In the genomic region with DNA sequence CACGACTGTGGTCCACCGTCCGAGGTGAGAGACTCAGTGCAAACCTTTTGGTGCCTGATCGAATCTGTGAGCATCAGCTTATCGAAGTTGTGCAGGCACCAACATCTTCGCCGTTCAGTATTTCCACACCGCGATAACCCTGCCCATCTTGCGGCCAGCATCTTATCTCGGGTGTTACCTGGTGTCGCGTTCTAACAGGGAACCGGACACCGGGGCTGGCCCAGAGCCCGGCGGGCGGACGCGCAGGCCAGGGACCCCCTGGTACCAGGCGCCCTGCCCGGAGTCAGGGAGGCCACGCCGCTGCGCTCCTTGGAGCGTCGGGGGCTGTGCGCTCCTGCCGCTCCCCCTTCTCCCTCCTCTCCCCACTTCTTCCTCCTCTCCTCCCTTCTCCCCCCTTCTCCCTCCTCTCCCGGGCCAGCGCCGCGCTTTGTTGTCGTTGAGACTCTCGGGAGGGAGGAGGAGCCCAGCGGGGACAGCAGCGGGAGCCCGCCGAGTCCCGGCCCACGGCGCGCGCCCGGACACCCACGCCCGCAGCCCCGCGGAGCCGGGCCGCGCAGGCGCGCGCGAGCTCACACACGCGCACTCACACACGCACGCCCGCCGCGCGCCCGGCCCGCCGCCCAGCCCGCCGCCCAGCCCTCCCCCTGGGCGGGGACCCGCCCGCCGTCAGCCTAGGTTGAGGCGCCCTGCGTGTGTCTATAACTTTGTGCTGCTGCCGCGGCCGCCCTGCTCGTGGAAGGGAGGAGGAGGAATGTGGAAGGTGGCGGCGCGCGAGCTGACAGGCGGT, we compare ENCODE assay signal across 1 cellular context.
TF ChIP-seq lines count a peak whose summit lies in the region.

No MANE protein-coding gene starts in this region.

TF ChIP-seq in HepG2, 621 proteins besides CTCF, POLR2A, EP300 and RAD21 (continued from another document and continues in another):
- TF ChIP-seq, protein P1, sequence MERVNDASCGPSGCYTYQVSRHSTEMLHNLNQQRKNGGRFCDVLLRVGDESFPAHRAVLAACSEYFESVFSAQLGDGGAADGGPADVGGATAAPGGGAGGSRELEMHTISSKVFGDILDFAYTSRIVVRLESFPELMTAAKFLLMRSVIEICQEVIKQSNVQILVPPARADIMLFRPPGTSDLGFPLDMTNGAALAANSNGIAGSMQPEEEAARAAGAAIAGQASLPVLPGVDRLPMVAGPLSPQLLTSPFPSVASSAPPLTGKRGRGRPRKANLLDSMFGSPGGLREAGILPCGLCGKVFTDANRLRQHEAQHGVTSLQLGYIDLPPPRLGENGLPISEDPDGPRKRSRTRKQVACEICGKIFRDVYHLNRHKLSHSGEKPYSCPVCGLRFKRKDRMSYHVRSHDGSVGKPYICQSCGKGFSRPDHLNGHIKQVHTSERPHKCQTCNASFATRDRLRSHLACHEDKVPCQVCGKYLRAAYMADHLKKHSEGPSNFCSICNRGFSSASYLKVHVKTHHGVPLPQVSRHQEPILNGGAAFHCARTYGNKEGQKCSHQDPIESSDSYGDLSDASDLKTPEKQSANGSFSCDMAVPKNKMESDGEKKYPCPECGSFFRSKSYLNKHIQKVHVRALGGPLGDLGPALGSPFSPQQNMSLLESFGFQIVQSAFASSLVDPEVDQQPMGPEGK (CRISPR knock-in tag; IDR thresholded peaks at IDR 0.05), result peak; percentile 61
- no peak for TF ChIP-seq AHR (CRISPR knock-in tag; IDR thresholded peaks at IDR 0.05)
- 0 out of 2 replicates have a peak, but pooled peaks have one; percentile 38 for TF ChIP-seq SMAD9 (CRISPR knock-in tag; IDR thresholded peaks at IDR 0.05)
- no peak; the same call in 1 of the 2 replicates for TF ChIP-seq ZNF343 (CRISPR knock-in tag; IDR thresholded peaks at IDR 0.05)
- TF ChIP-seq SRY (CRISPR knock-in tag; IDR thresholded peaks at IDR 0.05), result no peak; the same call in 1 of the 2 replicates
- TF ChIP-seq SIN3A (IDR thresholded peaks at IDR 0.05; ENCODE audit: borderline replicate concordance, low read depth, low read length), result peak; percentile 82; the same call in 1 of the 2 replicates
- TF ChIP-seq, protein P2, sequence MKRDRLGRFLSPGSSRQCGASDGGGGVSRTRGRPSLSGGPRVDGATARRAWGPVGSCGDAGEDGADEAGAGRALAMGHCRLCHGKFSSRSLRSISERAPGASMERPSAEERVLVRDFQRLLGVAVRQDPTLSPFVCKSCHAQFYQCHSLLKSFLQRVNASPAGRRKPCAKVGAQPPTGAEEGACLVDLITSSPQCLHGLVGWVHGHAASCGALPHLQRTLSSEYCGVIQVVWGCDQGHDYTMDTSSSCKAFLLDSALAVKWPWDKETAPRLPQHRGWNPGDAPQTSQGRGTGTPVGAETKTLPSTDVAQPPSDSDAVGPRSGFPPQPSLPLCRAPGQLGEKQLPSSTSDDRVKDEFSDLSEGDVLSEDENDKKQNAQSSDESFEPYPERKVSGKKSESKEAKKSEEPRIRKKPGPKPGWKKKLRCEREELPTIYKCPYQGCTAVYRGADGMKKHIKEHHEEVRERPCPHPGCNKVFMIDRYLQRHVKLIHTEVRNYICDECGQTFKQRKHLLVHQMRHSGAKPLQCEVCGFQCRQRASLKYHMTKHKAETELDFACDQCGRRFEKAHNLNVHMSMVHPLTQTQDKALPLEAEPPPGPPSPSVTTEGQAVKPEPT (CRISPR knock-in tag; IDR thresholded peaks at IDR 0.05; ENCODE audit: low read depth), result no peak
- TF ChIP-seq FOSL1 (CRISPR knock-in tag; IDR thresholded peaks at IDR 0.05; ENCODE audit: borderline replicate concordance), result no peak
- TF ChIP-seq, protein P3, sequence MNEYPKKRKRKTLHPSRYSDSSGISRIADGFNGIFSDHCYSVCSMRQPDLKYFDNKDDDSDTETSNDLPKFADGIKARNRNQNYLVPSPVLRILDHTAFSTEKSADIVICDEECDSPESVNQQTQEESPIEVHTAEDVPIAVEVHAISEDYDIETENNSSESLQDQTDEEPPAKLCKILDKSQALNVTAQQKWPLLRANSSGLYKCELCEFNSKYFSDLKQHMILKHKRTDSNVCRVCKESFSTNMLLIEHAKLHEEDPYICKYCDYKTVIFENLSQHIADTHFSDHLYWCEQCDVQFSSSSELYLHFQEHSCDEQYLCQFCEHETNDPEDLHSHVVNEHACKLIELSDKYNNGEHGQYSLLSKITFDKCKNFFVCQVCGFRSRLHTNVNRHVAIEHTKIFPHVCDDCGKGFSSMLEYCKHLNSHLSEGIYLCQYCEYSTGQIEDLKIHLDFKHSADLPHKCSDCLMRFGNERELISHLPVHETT (CRISPR knock-in tag; conservative IDR thresholded peaks at IDR 0.05), result no peak; the same call in 1 of the 2 replicates
- TF ChIP-seq ZNF441 (CRISPR knock-in tag; IDR thresholded peaks at IDR 0.05; ENCODE audit: borderline replicate concordance), result peak; percentile 59
- 0 out of 4 replicates have a peak, but pooled peaks of 1 of the 2 experiments have one; percentile 19 for TF ChIP-seq KLF16 (CRISPR knock-in tag; IDR thresholded peaks at IDR 0.05)
- TF ChIP-seq MEIS2 (CRISPR knock-in tag; IDR thresholded peaks at IDR 0.05), result no peak
- no peak for TF ChIP-seq ZNF773 (CRISPR knock-in tag; IDR thresholded peaks at IDR 0.05; ENCODE audit: borderline replicate concordance)
- TF ChIP-seq, protein P4, sequence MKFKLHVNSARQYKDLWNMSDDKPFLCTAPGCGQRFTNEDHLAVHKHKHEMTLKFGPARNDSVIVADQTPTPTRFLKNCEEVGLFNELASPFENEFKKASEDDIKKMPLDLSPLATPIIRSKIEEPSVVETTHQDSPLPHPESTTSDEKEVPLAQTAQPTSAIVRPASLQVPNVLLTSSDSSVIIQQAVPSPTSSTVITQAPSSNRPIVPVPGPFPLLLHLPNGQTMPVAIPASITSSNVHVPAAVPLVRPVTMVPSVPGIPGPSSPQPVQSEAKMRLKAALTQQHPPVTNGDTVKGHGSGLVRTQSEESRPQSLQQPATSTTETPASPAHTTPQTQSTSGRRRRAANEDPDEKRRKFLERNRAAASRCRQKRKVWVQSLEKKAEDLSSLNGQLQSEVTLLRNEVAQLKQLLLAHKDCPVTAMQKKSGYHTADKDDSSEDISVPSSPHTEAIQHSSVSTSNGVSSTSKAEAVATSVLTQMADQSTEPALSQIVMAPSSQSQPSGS (CRISPR knock-in tag; IDR thresholded peaks at IDR 0.05), result peak; percentile 90
- TF ChIP-seq ZNF547 (CRISPR knock-in tag; IDR thresholded peaks at IDR 0.05), result peak; percentile 24; the same call in 1 of the 2 replicates
- TF ChIP-seq SP1 (IDR thresholded peaks at IDR 0.05), result no peak
- peak; percentile 52; the same call in 1 of the 2 replicates for TF ChIP-seq SP1 (CRISPR knock-in tag; IDR thresholded peaks at IDR 0.05)
- no peak for TF ChIP-seq RFXAP (CRISPR knock-in tag; IDR thresholded peaks at IDR 0.05; ENCODE audit: borderline replicate concordance)
- TF ChIP-seq RAD51 (IDR thresholded peaks at IDR 0.05; ENCODE audit: borderline replicate concordance), result no peak
- no peak for TF ChIP-seq HNRNPL (IDR thresholded peaks at IDR 0.05; ENCODE audit: low read depth, low read length)
- TF ChIP-seq SSRP1 (CRISPR knock-in tag; IDR thresholded peaks at IDR 0.05), result no peak
- no peak for TF ChIP-seq ZNF256 (CRISPR knock-in tag; conservative IDR thresholded peaks at IDR 0.05)
- TF ChIP-seq CBX5 (CRISPR knock-in tag; IDR thresholded peaks at IDR 0.05; ENCODE audit: borderline replicate concordance), result no peak; the same call in 1 of the 2 replicates
- 0 out of 2 replicates have a peak, but pooled peaks have one; percentile 26 for TF ChIP-seq FOXO1 (CRISPR knock-in tag; IDR thresholded peaks at IDR 0.05)
- TF ChIP-seq, protein P5, sequence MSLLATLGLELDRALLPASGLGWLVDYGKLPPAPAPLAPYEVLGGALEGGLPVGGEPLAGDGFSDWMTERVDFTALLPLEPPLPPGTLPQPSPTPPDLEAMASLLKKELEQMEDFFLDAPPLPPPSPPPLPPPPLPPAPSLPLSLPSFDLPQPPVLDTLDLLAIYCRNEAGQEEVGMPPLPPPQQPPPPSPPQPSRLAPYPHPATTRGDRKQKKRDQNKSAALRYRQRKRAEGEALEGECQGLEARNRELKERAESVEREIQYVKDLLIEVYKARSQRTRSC (CRISPR knock-in tag; IDR thresholded peaks at IDR 0.05; ENCODE audit: low read depth), result no peak
- TF ChIP-seq AGO2 (optimal IDR thresholded peaks at IDR 0.05; ENCODE audit: low read depth, low read length), result no peak
- TF ChIP-seq, protein P6, sequence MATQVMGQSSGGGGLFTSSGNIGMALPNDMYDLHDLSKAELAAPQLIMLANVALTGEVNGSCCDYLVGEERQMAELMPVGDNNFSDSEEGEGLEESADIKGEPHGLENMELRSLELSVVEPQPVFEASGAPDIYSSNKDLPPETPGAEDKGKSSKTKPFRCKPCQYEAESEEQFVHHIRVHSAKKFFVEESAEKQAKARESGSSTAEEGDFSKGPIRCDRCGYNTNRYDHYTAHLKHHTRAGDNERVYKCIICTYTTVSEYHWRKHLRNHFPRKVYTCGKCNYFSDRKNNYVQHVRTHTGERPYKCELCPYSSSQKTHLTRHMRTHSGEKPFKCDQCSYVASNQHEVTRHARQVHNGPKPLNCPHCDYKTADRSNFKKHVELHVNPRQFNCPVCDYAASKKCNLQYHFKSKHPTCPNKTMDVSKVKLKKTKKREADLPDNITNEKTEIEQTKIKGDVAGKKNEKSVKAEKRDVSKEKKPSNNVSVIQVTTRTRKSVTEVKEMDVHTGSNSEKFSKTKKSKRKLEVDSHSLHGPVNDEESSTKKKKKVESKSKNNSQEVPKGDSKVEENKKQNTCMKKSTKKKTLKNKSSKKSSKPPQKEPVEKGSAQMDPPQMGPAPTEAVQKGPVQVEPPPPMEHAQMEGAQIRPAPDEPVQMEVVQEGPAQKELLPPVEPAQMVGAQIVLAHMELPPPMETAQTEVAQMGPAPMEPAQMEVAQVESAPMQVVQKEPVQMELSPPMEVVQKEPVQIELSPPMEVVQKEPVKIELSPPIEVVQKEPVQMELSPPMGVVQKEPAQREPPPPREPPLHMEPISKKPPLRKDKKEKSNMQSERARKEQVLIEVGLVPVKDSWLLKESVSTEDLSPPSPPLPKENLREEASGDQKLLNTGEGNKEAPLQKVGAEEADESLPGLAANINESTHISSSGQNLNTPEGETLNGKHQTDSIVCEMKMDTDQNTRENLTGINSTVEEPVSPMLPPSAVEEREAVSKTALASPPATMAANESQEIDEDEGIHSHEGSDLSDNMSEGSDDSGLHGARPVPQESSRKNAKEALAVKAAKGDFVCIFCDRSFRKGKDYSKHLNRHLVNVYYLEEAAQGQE (IDR thresholded peaks at IDR 0.05; ENCODE audit: borderline replicate concordance in 1 of 2, low read depth in 1 of 2, low read length in 2 of 2), result no peak; a peak in 1 of 4 replicates
- peak; percentile 14; the same call in 1 of the 2 replicates for TF ChIP-seq BCL6 (CRISPR knock-in tag; IDR thresholded peaks at IDR 0.05)
- TF ChIP-seq, protein P7, sequence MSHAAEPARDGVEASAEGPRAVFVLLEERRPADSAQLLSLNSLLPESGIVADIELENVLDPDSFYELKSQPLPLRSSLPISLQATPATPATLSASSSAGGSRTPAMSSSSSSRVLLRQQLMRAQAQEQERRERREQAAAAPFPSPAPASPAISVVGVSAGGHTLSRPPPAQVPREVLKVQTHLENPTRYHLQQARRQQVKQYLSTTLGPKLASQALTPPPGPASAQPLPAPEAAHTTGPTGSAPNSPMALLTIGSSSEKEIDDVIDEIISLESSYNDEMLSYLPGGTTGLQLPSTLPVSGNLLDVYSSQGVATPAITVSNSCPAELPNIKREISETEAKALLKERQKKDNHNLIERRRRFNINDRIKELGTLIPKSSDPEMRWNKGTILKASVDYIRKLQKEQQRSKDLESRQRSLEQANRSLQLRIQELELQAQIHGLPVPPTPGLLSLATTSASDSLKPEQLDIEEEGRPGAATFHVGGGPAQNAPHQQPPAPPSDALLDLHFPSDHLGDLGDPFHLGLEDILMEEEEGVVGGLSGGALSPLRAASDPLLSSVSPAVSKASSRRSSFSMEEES (CRISPR knock-in tag; IDR thresholded peaks at IDR 0.05), result no peak
- TF ChIP-seq ZNF143 (CRISPR knock-in tag; IDR thresholded peaks at IDR 0.05), result no peak
- TF ChIP-seq SP2 (CRISPR knock-in tag; IDR thresholded peaks at IDR 0.05), result peak; percentile 77
- no peak for TF ChIP-seq ZFYVE20 (CRISPR knock-in tag; IDR thresholded peaks at IDR 0.05; ENCODE audit: borderline replicate concordance, low read depth)
- TF ChIP-seq, protein P8, sequence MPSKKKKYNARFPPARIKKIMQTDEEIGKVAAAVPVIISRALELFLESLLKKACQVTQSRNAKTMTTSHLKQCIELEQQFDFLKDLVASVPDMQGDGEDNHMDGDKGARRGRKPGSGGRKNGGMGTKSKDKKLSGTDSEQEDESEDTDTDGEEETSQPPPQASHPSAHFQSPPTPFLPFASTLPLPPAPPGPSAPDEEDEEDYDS (CRISPR knock-in tag; IDR thresholded peaks at IDR 0.05), result peak; percentile 88
- TF ChIP-seq, protein P9, sequence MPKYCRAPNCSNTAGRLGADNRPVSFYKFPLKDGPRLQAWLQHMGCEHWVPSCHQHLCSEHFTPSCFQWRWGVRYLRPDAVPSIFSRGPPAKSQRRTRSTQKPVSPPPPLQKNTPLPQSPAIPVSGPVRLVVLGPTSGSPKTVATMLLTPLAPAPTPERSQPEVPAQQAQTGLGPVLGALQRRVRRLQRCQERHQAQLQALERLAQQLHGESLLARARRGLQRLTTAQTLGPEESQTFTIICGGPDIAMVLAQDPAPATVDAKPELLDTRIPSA (CRISPR knock-in tag; IDR thresholded peaks at IDR 0.05; ENCODE audit: borderline replicate concordance), result no peak
- TF ChIP-seq RFXANK (CRISPR knock-in tag; IDR thresholded peaks at IDR 0.05), result no peak
- no peak for TF ChIP-seq RBM22 (optimal IDR thresholded peaks at IDR 0.05; ENCODE audit: low read length)
- TF ChIP-seq PHB2 (IDR thresholded peaks at IDR 0.05; ENCODE audit: partially characterized antibody), result no peak
- TF ChIP-seq, protein P10, sequence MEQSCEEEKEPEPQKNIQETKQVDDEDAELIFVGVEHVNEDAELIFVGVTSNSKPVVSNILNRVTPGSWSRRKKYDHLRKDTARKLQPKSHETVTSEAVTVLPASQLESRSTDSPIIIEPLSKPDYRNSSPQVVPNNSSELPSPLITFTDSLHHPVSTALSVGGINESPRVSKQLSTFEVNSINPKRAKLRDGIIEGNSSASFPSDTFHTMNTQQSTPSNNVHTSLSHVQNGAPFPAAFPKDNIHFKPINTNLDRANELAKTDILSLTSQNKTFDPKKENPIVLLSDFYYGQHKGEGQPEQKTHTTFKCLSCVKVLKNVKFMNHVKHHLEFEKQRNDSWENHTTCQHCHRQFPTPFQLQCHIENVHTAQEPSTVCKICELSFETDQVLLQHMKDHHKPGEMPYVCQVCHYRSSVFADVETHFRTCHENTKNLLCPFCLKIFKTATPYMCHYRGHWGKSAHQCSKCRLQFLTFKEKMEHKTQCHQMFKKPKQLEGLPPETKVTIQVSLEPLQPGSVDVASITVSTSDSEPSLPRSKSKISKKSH (CRISPR knock-in tag; IDR thresholded peaks at IDR 0.05; ENCODE audit: borderline replicate concordance), result no peak; the same call in 1 of the 2 replicates
- peak; percentile 72; the same call in 1 of the 2 replicates for TF ChIP-seq ZNF746 (CRISPR knock-in tag; IDR thresholded peaks at IDR 0.05)
- TF ChIP-seq, protein P11, sequence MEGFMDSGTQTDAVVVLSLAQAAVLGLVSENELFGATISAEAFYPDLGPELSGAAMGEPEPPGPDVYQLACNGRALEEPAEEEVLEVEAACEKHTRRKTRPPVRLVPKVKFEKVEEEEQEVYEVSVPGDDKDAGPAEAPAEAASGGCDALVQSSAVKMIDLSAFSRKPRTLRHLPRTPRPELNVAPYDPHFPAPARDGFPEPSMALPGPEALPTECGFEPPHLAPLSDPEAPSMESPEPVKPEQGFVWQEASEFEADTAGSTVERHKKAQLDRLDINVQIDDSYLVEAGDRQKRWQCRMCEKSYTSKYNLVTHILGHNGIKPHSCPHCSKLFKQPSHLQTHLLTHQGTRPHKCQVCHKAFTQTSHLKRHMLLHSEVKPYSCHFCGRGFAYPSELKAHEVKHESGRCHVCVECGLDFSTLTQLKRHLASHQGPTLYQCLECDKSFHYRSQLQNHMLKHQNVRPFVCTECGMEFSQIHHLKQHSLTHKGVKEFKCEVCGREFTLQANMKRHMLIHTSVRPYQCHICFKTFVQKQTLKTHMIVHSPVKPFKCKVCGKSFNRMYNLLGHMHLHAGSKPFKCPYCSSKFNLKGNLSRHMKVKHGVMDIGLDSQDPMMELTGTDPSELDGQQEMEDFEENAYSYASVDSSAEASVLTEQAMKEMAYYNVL (CRISPR knock-in tag; IDR thresholded peaks at IDR 0.05; ENCODE audit: borderline replicate concordance), result peak; percentile 45; the same call in 1 of the 2 replicates
